9 cellular contexts compared by ENCODE assay signal in genomic region chr19:2524840-2525723, GRCh38. TPM values are rescaled to one million over a fixed set of nuclear protein-coding genes. Genes with fewer than 3 reads are reported as not detected.
A peak's percentile ranks its signal among the peaks of the same experiment; 100 is the strongest.
DNase-seq lines count a peak whose midpoint lies in the region; ATAC-seq and TF ChIP-seq lines count a peak whose summit lies in the region.
"Had no signal": no experiment of that assay in that cellular context is flagged by ENCODE, and none has a peak within 500 bp of the region (broad histone marks: within the 10 kb centered on the region; RNA-seq: fewer than 3 reads in every experiment).

No MANE protein-coding gene starts in this region.

- ATAC-seq in GM21447 (IDR thresholded peaks at IDR 0.05; ENCODE audit: unreplicated experiment) (no peak), GM21723 (IDR thresholded peaks at IDR 0.05; ENCODE audit: unreplicated experiment) (no peak)

- DNase-seq in G401 (ENCODE audit: low spot score), result peak; percentile 81
- DNase-seq in fibroblast of gingiva (ENCODE audit: low read depth), result peak; percentile 56
- peak; percentile 72 for DNase-seq in renal cortical epithelial cell (ENCODE audit: low read depth)
- no peak for DNase-seq in DMS114 treated with DMSO at 0.1 percent for 48 hours (lab: John Stamatoyannopoulos, UW; ENCODE audit: unreplicated experiment)
- no peak for DNase-seq in stimulated activated CD4-positive, alpha-beta T cell treated with anti-CD3 and anti-CD28 coated beads, Interleukin-12 subunit alpha, Interleukin-12 subunit beta, amount 100 ng/mL, for 4 hours
- DNase-seq: NK-92 treated with Interleukin-12 subunit alpha and Interleukin-12 subunit beta, amount 100 ng/mL, for 24 hours had no signal

- in situ Hi-C loops in G401 (cut with HindIII; ENCODE audit: low sequenced_read_pairs), result no loop called here

TF ChIP-seq in PFSK-1, 5 proteins besides CTCF, POLR2A, EP300 and RAD21:
- no peak for TF ChIP-seq REST (IDR thresholded peaks at IDR 0.05; ENCODE audit: insufficient read depth in 1 of 2, low read depth in 2 of 2, low read length in 2 of 2)
- no peak for TF ChIP-seq SIN3A (IDR thresholded peaks at IDR 0.05; ENCODE audit: borderline replicate concordance, insufficient read depth, low read length)
- TF ChIP-seq POLR2AphosphoS5 (IDR thresholded peaks at IDR 0.05; ENCODE audit: low read depth, low read length), result no peak
- peak; percentile 19 for TF ChIP-seq FOXP2 (optimal IDR thresholded peaks at IDR 0.05; ENCODE audit: borderline replicate concordance, extremely low read depth, extremely low read length, insufficient read depth)

RNA-seq across cellular contexts. Expression of gene GADD45B, which starts 49.2 kb away (rescaled TPM):
- 39.5 and 44.2 TPM in 2 replicates for total RNA-seq in G401 (2014; rRNA removed; shearing (Covaris generic))
- polyA plus RNA-seq in PFSK-1 (2012; ENCODE audit: insufficient read length, low read depth), result 27.5 TPM
- total RNA-seq in renal cortical epithelial cell, result 31.4 and 50.2 TPM in 2 replicates

Comparison
In these comparisons a context has a peak if more than half of its experiments do, and no peak if none do; other contexts are left out.
1. DNase-seq: peak in G401 (single experiment), fibroblast of gingiva (single experiment) and renal cortical epithelial cell (single experiment); none in DMS114 treated with DMSO at 0.1 percent for 48 hours (single experiment) and stimulated activated CD4-positive, alpha-beta T cell treated with anti-CD3 and anti-CD28 coated beads, Interleukin-12 subunit alpha, Interleukin-12 subunit beta, amount 100 ng/mL, for 4 hours (single experiment).